Comparison of ENCODE assay signal across 8 cellular contexts in genomic region chr12:94263011-94263786, GRCh38.
DNase-seq lines count a peak whose midpoint lies in the region; ATAC-seq, FAIRE-seq and TF ChIP-seq lines count a peak whose summit lies in the region.

No MANE protein-coding gene starts in this region.

- H3K4me1 Mint-ChIP-seq in CD4-positive, alpha-beta memory T cell, result peaks cover 19 to 63% (median 35%) of the 10 kb centered on the region in 4 donors

- no peaks in the 10 kb centered on the region for H3K27me3 Mint-ChIP-seq in CD4-positive, alpha-beta memory T cell

- peak overlapping the region; percentile 84 for H2AFZ ChIP-seq in GM23248
- 0 out of 2 replicates have a peak overlapping the region, but pooled peaks have one; percentile 67 for H2AFZ ChIP-seq in PC-9

- TF ChIP-seq CTCF in PC-9 (conservative IDR thresholded peaks at IDR 0.05), result no peak
- TF ChIP-seq CTCF in kidney (IDR thresholded peaks at IDR 0.05; ENCODE audit: borderline replicate concordance, extremely low read depth, insufficient read depth), result no peak

- H3K4me3 ChIP-seq in CD4-positive, alpha-beta memory T cell (ENCODE audit: low read length in 2 of 2), result peak overlapping the region; percentile 40 to 84
- H3K4me3 ChIP-seq in GM23248, result peak overlapping the region; percentile 77
- H3K4me3 ChIP-seq in PC-9, result no peak overlapping the region
- H3K4me3 ChIP-seq in kidney (ENCODE audit: low read length in 2 of 2), result peak overlapping the region; percentile 79 to 87

- CTCF ChIA-PET in CD4-positive, alpha-beta memory T cell (lab: Charles Lee; ENCODE audit: partially characterized antibody), result interaction anchor here (0.8 to 2.5 kb wide), 10 partner anchors 36 to 196 kb away, joined by 3 to 10 read pairs (median 3); no protein-coding TSS in a partner anchor
- CTCF ChIA-PET in PC-9 (lab: Charles Lee), result interaction anchor here (0.5 kb wide), 1 partner anchor 714 kb away, joined by 5 read pairs; no protein-coding TSS in a partner anchor

- FAIRE-seq in kidney (lab: Jason Lieb, UNC), result no peak

- peaks cover 3% of the 10 kb centered on the region for H3K36me3 ChIP-seq in CD4-positive, alpha-beta memory T cell (ENCODE audit: insufficient read depth, low read length)
- H3K36me3 ChIP-seq in GM23248 (ENCODE audit: low read depth) (no peaks in the 10 kb centered on the region), PC-9 (ENCODE audit: low read depth) (no peaks in the 10 kb centered on the region), kidney (ENCODE audit: control insufficient read depth in 1 of 2, insufficient read depth in 2 of 2, low read length in 2 of 2) (no peaks in the 10 kb centered on the region)

- peak; percentile 54 to 83 (median 63) for DNase-seq in CD4-positive, alpha-beta memory T cell
- peak; percentile 6 for DNase-seq in GM23248
- no peak for DNase-seq in PC-9
- peak; percentile 51 for DNase-seq in activated gamma-delta T cell treated with anti-CD3 and anti-CD28 coated beads, Interleukin-2, amount 50 U/mL, for 16 hours (ENCODE audit: low read depth)
- DNase-seq in kidney, result no peak
- peak; percentile 34 to 57 for DNase-seq in stimulated activated CD8-positive, alpha-beta memory T cell treated with anti-CD3 and anti-CD28 coated beads, Interleukin-15, amount 100 ng/mL, for 4 hours (ENCODE audit: low read depth in 2 of 2)
- no peak for DNase-seq in NCI-H1694 (lab: John Stamatoyannopoulos, UW)
- DNase-seq in sciatic nerve (ENCODE audit: low spot score), result no peak

- H3K79me2 ChIP-seq in GM23248 (ENCODE audit: insufficient read depth) (no peaks in the 10 kb centered on the region), PC-9 (ENCODE audit: low read depth) (no peaks in the 10 kb centered on the region)

- H3K27me3 ChIP-seq in CD4-positive, alpha-beta memory T cell (ENCODE audit: insufficient read depth, low read length), result no peaks in the 10 kb centered on the region
- H3K27me3 ChIP-seq in GM23248 (replicated peaks; ENCODE audit: insufficient read depth) (no peaks in the 10 kb centered on the region), PC-9 (ENCODE audit: insufficient read depth, low read depth) (peaks cover 10% of the 10 kb centered on the region; the same call in 1 of the 2 replicates)

- no peak for ATAC-seq in sciatic nerve

- H3K9me2 ChIP-seq in GM23248 (ENCODE audit: insufficient read depth) (no peaks in the 10 kb centered on the region), PC-9 (ENCODE audit: insufficient read depth) (no peaks in the 10 kb centered on the region)

- H3F3A ChIP-seq in GM23248 (ENCODE audit: insufficient read depth) (peaks cover 56% of the 10 kb centered on the region), PC-9 (ENCODE audit: insufficient read depth, low read depth) (no peaks in the 10 kb centered on the region)

- POLR2A ChIA-PET in CD4-positive, alpha-beta memory T cell (lab: Charles Lee; ENCODE audit: partially characterized antibody), result interaction anchor here (0.8 to 3.6 kb wide), 23 partner anchors 7 to 1210 kb away, joined by 3 to 35 read pairs (median 4); partner anchors contain the start of genes CEP83, CRADD, PLXNC1 and SOCS2
- POLR2A ChIA-PET in PC-9 (lab: Charles Lee; ENCODE audit: unreplicated experiment), result interaction anchor here (0.7 kb wide), 1 partner anchor 299 kb away, joined by 4 read pairs; no protein-coding TSS in a partner anchor

- in situ Hi-C loops in GM23248 (cut with MboI), result no loop called here

- no peaks in the 10 kb centered on the region for H3K9me3 ChIP-seq in CD4-positive, alpha-beta memory T cell (ENCODE audit: control insufficient read depth in 1 of 2, low read length in 2 of 2)
- no peaks in the 10 kb centered on the region for H3K9me3 ChIP-seq in GM23248 (ENCODE audit: low read depth)
- H3K9me3 ChIP-seq in PC-9 (ENCODE audit: insufficient read depth, low read depth), result no peaks in the 10 kb centered on the region
- H3K9me3 ChIP-seq in kidney (ENCODE audit: control insufficient read depth in 1 of 2, low read length in 2 of 2), result no peaks in the 10 kb centered on the region

- H4K20me1 ChIP-seq in GM23248 (ENCODE audit: insufficient read depth) (no peaks in the 10 kb centered on the region), PC-9 (ENCODE audit: insufficient read depth) (no peaks in the 10 kb centered on the region)

- WGBS in GM23248 (ENCODE audit: low coverage in 1 of 2, low lambda C conversion rate in 2 of 2, missing lambda C conversion rate in 2 of 2), 2 experiments, result 91 to 93% methylated on average over 13 to 14 of the region's 14 CpGs

- no peaks in the 10 kb centered on the region for H3K9me3 Mint-ChIP-seq in CD4-positive, alpha-beta memory T cell

- peaks cover 29 to 54% of the 10 kb centered on the region in 2 donors for H3K36me3 Mint-ChIP-seq in CD4-positive, alpha-beta memory T cell

- peak overlapping the region; percentile 95 to 98 (median 97) for H3K4me3 Mint-ChIP-seq in CD4-positive, alpha-beta memory T cell

- H3K27ac Mint-ChIP-seq in CD4-positive, alpha-beta memory T cell, result peak overlapping the region; percentile 97 to 99 (median 99)

- intact Hi-C loops in CD4-positive, alpha-beta memory T cell (cut with micrococcal nuclease), result loop anchor here (2.0 to 5.0 kb wide), 3 partner anchors 20 to 954 kb away; partner anchors contain the start of genes FGD6 and VEZT
- intact Hi-C loops in PC-9 (cut with micrococcal nuclease; ENCODE audit: unreplicated experiment) (no loop called here), kidney (cut with DNase I) (no loop called here), sciatic nerve (cut with DNase I) (no loop called here)

- peak overlapping the region; percentile 74 for H3K9ac ChIP-seq in GM23248
- H3K9ac ChIP-seq in kidney (ENCODE audit: low read length in 2 of 2), result peak overlapping the region; percentile 51 to 76

- peaks cover 28% of the 10 kb centered on the region for H3K4me1 ChIP-seq in CD4-positive, alpha-beta memory T cell (ENCODE audit: insufficient read depth, low read length)
- H3K4me1 ChIP-seq in GM23248 (ENCODE audit: insufficient read depth) (peaks cover 55% of the 10 kb centered on the region), PC-9 (replicated peaks; ENCODE audit: insufficient read depth) (no peaks in the 10 kb centered on the region), kidney (ENCODE audit: control insufficient read depth in 1 of 2, insufficient read depth in 1 of 2, low read depth in 1 of 2, low read length in 2 of 2) (peaks cover 6 to 9% of the 10 kb centered on the region in 2 donors)

- H3K27ac ChIP-seq in CD4-positive, alpha-beta memory T cell (ENCODE audit: low read depth, low read length), result peak overlapping the region; percentile 74
- peak overlapping the region; percentile 60; the same call in 1 of the 2 replicates for H3K27ac ChIP-seq in GM23248
- H3K27ac ChIP-seq in PC-9, result no peak overlapping the region
- H3K27ac ChIP-seq in kidney (ENCODE audit: low read depth in 2 of 2, low read length in 2 of 2), result peak overlapping the region; percentile 87

- BruUV-seq in PC-9 (replicated peaks; lab: Mats Ljungman, UMichigan), result TSS peak; percentile 81

- peak overlapping the region; percentile 92 for H3K4me2 ChIP-seq in GM23248 (ENCODE audit: unreplicated experiment)
- H3K4me2 ChIP-seq in PC-9, result peak overlapping the region; percentile 61; the same call in 1 of the 2 replicates

Comparison
In these comparisons a context has a peak if more than half of its experiments do, and no peak if none do; other contexts are left out.
1. DNase-seq: peak in CD4-positive, alpha-beta memory T cell (5 of 5), GM23248 (single experiment), activated gamma-delta T cell treated with anti-CD3 and anti-CD28 coated beads, Interleukin-2, amount 50 U/mL, for 16 hours (single experiment) and stimulated activated CD8-positive, alpha-beta memory T cell treated with anti-CD3 and anti-CD28 coated beads, Interleukin-15, amount 100 ng/mL, for 4 hours (2 of 2); none in PC-9 (0 of 2), kidney (single experiment), NCI-H1694 (single experiment) and sciatic nerve (single experiment).